Comparison of ENCODE assay signal across 1 cellular context in genomic region chr15:33278816-33279612, GRCh38.
TF ChIP-seq lines count a peak whose summit lies in the region.

No MANE protein-coding gene starts in this region.

TF ChIP-seq in K562, 482 proteins besides CTCF, POLR2A, EP300 and RAD21 (continued from another document):
- TF ChIP-seq RNF219 (CRISPR knock-in tag; IDR thresholded peaks at IDR 0.05) (no peak), FOSL1 (tag; conservative IDR thresholded peaks at IDR 0.05) (peak; percentile 64), ELF2 (CRISPR knock-in tag; IDR thresholded peaks at IDR 0.05) (no peak), ZNF133 (CRISPR knock-in tag; IDR thresholded peaks at IDR 0.05) (no peak), ZNF561 (CRISPR knock-in tag; conservative IDR thresholded peaks at IDR 0.05) (no peak), SLC30A9 (CRISPR knock-in tag; IDR thresholded peaks at IDR 0.05) (no peak), ERF (CRISPR knock-in tag; IDR thresholded peaks at IDR 0.05) (no peak), PHTF2 (CRISPR knock-in tag; IDR thresholded peaks at IDR 0.05) (no peak), CHD7 (IDR thresholded peaks at IDR 0.05; ENCODE audit: low read depth, low read length) (no peak), ZNF282 (CRISPR knock-in tag; IDR thresholded peaks at IDR 0.05) (no peak), PPARD (CRISPR knock-in tag; IDR thresholded peaks at IDR 0.05) (no peak), JUND (IDR thresholded peaks at IDR 0.05; ENCODE audit: borderline replicate concordance, low read depth, low read length) (peak; percentile 61; the same call in 1 of the 2 replicates), JUND (tag; IDR thresholded peaks at IDR 0.05; ENCODE audit: borderline replicate concordance, low read depth, low read length) (no peak; the same call in 2 of the 3 replicates), SP2 (IDR thresholded peaks at IDR 0.05; ENCODE audit: extremely low read depth, low read depth, low read length, poor library complexity, severe bottlenecking) (no peak), CBX8 (IDR thresholded peaks at IDR 0.05; ENCODE audit: borderline replicate concordance, extremely low read depth, low read depth, low read length, poor library complexity, severe bottlenecking) (no peak), SMARCA4 (IDR thresholded peaks at IDR 0.05) (no peak), ZNF583 (CRISPR knock-in tag; IDR thresholded peaks at IDR 0.05) (no peak)
- TF ChIP-seq, protein P1, sequence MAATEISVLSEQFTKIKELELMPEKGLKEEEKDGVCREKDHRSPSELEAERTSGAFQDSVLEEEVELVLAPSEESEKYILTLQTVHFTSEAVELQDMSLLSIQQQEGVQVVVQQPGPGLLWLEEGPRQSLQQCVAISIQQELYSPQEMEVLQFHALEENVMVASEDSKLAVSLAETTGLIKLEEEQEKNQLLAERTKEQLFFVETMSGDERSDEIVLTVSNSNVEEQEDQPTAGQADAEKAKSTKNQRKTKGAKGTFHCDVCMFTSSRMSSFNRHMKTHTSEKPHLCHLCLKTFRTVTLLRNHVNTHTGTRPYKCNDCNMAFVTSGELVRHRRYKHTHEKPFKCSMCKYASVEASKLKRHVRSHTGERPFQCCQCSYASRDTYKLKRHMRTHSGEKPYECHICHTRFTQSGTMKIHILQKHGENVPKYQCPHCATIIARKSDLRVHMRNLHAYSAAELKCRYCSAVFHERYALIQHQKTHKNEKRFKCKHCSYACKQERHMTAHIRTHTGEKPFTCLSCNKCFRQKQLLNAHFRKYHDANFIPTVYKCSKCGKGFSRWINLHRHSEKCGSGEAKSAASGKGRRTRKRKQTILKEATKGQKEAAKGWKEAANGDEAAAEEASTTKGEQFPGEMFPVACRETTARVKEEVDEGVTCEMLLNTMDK (IDR thresholded peaks at IDR 0.05; ENCODE audit: borderline replicate concordance, insufficient read depth, low read depth, low read length, poor library complexity, severe bottlenecking): no peak
- TF ChIP-seq, protein P2, sequence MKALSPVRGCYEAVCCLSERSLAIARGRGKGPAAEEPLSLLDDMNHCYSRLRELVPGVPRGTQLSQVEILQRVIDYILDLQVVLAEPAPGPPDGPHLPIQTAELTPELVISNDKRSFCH (CRISPR knock-in tag; IDR thresholded peaks at IDR 0.05): no peak
- TF ChIP-seq, protein P2 (tag; IDR thresholded peaks at IDR 0.05): no peak
- TF ChIP-seq, protein P3, sequence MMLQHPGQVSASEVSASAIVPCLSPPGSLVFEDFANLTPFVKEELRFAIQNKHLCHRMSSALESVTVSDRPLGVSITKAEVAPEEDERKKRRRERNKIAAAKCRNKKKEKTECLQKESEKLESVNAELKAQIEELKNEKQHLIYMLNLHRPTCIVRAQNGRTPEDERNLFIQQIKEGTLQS (IDR thresholded peaks at IDR 0.05): peak; percentile 53
- TF ChIP-seq, protein P3 (CRISPR knock-in tag; conservative IDR thresholded peaks at IDR 0.05): no peak
